In the genomic region with DNA sequence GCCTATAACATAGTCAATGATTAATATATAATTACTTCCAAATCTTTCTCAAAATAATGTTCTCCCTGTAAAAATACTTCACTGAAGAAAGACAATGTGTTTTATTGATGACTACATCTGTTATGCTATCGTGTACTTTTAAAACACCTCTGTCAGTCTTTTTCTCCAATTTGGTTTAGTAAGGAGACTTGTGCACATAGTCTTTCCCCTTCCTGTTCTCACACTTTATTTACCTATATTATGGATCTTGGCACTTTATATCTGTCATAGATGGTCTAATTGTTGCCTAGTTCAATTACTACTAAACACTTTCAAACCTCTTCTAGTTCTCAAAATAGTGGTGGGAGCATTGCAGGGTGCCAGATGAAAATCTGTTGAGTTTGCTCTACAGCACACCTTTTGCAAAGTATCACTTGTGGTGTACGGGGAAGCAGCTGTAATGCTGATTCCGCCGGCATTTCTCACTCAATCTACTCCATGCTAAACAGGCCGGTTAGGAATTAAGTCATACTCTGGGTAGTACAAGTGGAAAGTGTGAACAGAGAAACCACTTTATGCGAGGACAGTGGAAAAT, we compare ENCODE assay signal across 8 cellular contexts. TPM values are rescaled to one million over a fixed set of nuclear protein-coding genes. Genes with fewer than 3 reads are reported as not detected.
DNase-seq lines count a peak whose midpoint lies in the region; ATAC-seq and TF ChIP-seq lines count a peak whose summit lies in the region.

No MANE protein-coding gene starts in this region.

- H3K9ac ChIP-seq in mucosa of rectum (ENCODE audit: low read depth in 1 of 2, low read length in 2 of 2), result no peak overlapping the region

- DNase-seq in CD4-positive, alpha-beta T cell, result no peak
- DNase-seq in astrocyte of the cerebellum (ENCODE audit: low read depth) (no peak), COLO668 (lab: John Stamatoyannopoulos, UW; ENCODE audit: unreplicated experiment) (no peak), NCI-H2171 treated with DMSO at 0.1 percent for 48 hours (lab: John Stamatoyannopoulos, UW) (no peak), NCI-H774 (lab: John Stamatoyannopoulos, UW) (no peak)

- POLR2A ChIA-PET in CD4-positive, alpha-beta T cell (lab: Charles Lee), result no interaction called here

- CTCF ChIA-PET in CD4-positive, alpha-beta T cell (lab: Charles Lee), result no interaction called here

- H3K4me1 Mint-ChIP-seq in CD4-positive, alpha-beta T cell (ENCODE audit: low read depth), result peaks cover 9% of the 10 kb centered on the region

- intact Hi-C loops in CD4-positive, alpha-beta T cell (cut with DNase I, micrococcal nuclease), result loop anchor here in 1 of 2 experiments (10.0 kb wide), 1 partner anchor 282 kb away; no protein-coding TSS in a partner anchor

- no peaks in the 10 kb centered on the region for H3K9me3 Mint-ChIP-seq in CD4-positive, alpha-beta T cell

- no peak overlapping the region for H3K27ac ChIP-seq in CD4-positive, alpha-beta T cell (ENCODE audit: low read depth, low read length)
- no peak overlapping the region for H3K27ac ChIP-seq in mucosa of rectum (ENCODE audit: low read depth in 2 of 2, low read length in 2 of 2)

- peaks cover 73% of the 10 kb centered on the region for H3K27me3 Mint-ChIP-seq in CD4-positive, alpha-beta T cell

- H3K27me3 ChIP-seq in CD4-positive, alpha-beta T cell (ENCODE audit: control insufficient read depth, insufficient read depth, low read length), result peaks cover 51% of the 10 kb centered on the region
- H3K27me3 ChIP-seq in mucosa of rectum (ENCODE audit: control insufficient read depth in 2 of 2, insufficient read depth in 2 of 2, low read length in 2 of 2), result peaks cover 31 to 34% of the 10 kb centered on the region in 2 donors

- H3K4me3 Mint-ChIP-seq in CD4-positive, alpha-beta T cell, result peak overlapping the region; percentile 68

- TF ChIP-seq CTCF in CD4-positive, alpha-beta T cell (IDR thresholded peaks at IDR 0.05), result no peak
- TF ChIP-seq CTCF in astrocyte of the cerebellum (IDR thresholded peaks at IDR 0.05; ENCODE audit: low read depth, low read length, missing control alignments), result no peak

- no peak overlapping the region for H3K27ac Mint-ChIP-seq in CD4-positive, alpha-beta T cell

- H3K9me3 ChIP-seq in CD4-positive, alpha-beta T cell (ENCODE audit: control insufficient read depth, low read length), result no peaks in the 10 kb centered on the region
- H3K9me3 ChIP-seq in mucosa of rectum (ENCODE audit: control insufficient read depth in 2 of 2, low read length in 2 of 2), result no peaks in the 10 kb centered on the region

- H3K36me3 Mint-ChIP-seq in CD4-positive, alpha-beta T cell (ENCODE audit: low read depth), result no peaks in the 10 kb centered on the region

- in situ Hi-C loops in astrocyte of the cerebellum (cut with HindIII; ENCODE audit: low sequenced_read_pairs), result no loop called here

- peaks cover 13 to 15% of the 10 kb centered on the region in 2 donors for H3K4me1 ChIP-seq in mucosa of rectum (ENCODE audit: control insufficient read depth in 2 of 2, insufficient read depth in 2 of 2, low read length in 2 of 2)

- H3K36me3 ChIP-seq in mucosa of rectum (ENCODE audit: control insufficient read depth in 2 of 2, insufficient read depth in 2 of 2, low read length in 2 of 2), result no peaks in the 10 kb centered on the region

- ATAC-seq in CD4-positive, alpha-beta T cell (ENCODE audit: poor library complexity), result no peak
- ATAC-seq in HG02759 (IDR thresholded peaks at IDR 0.05; ENCODE audit: unreplicated experiment) (peak; percentile 8), HG03139 (IDR thresholded peaks at IDR 0.05; ENCODE audit: unreplicated experiment) (no peak)

- H3K4me3 ChIP-seq in astrocyte of the cerebellum (ENCODE audit: low read depth, low read length), result peak overlapping the region; percentile 55
- H3K4me3 ChIP-seq in mucosa of rectum (ENCODE audit: low read length in 2 of 2), result peak overlapping the region; percentile 65

RNA-seq across cellular contexts. Expression of gene INSM2, which starts 1.1 kb away (rescaled TPM):
- not detected for total RNA-seq in CD4-positive, alpha-beta T cell
